Comparison of ENCODE assay signal across 1 cellular context in the genomic region with DNA sequence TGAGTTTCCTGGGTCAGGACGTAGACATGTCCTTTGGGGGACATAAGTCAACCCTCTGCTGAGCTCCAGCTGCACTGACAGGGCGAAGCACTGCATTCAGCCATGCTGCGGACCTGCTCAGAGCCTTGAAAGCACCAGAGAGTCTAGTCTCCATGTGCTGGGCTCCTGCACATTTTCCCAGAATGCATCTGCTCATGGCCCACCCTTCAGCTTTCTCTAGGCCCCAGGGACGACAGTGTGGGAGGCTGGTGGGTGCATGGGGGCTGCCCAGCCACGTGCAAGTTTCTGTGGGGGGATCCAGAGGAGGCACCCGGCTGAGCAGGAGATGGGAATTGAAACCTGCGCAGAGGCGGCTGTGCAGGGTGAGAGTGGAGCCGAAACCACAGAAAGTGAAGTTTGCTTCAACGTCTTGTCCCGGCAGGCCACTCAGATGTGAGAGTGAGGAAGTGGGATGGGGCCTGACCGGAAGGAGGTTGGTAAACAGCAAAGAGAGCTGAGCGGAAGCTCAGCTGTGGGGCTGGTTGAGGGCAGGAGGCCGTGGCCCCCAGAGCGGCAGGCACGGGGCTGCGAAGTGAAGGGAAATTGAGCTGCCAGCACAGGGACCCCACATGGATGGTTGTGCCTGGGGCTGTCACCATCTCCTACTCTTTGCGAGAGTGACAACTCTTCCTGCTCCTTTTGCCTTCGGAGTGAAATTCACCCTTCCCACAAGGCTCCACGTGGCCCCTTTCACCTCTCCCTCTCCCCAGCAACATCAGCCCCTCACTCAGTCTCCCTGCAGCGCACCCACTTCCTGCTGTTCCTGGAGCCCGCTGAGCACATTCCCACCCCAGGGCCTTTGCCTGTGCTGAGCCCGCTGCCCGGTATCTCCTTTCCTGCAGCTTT.
TF ChIP-seq lines count a peak whose summit lies in the region.

No MANE protein-coding gene starts in this region.

TF ChIP-seq in IMR-90, 13 proteins besides CTCF, POLR2A, EP300 and RAD21:
- TF ChIP-seq FOS (IDR thresholded peaks at IDR 0.05; ENCODE audit: low read depth, low read length): no peak
- no peak for TF ChIP-seq BHLHE40 (IDR thresholded peaks at IDR 0.05; ENCODE audit: low read depth, low read length)
- TF ChIP-seq SMC3 (IDR thresholded peaks at IDR 0.05; ENCODE audit: low read depth, low read length): no peak
- TF ChIP-seq, protein P1, sequence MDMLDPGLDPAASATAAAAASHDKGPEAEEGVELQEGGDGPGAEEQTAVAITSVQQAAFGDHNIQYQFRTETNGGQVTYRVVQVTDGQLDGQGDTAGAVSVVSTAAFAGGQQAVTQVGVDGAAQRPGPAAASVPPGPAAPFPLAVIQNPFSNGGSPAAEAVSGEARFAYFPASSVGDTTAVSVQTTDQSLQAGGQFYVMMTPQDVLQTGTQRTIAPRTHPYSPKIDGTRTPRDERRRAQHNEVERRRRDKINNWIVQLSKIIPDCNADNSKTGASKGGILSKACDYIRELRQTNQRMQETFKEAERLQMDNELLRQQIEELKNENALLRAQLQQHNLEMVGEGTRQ (IDR thresholded peaks at IDR 0.05; ENCODE audit: low read depth, low read length): no peak
- no peak for TF ChIP-seq RCOR1 (IDR thresholded peaks at IDR 0.05; ENCODE audit: insufficient replicate concordance, low read length)
- TF ChIP-seq MAFK (IDR thresholded peaks at IDR 0.05; ENCODE audit: low read depth, low read length): no peak
- TF ChIP-seq, protein P2, sequence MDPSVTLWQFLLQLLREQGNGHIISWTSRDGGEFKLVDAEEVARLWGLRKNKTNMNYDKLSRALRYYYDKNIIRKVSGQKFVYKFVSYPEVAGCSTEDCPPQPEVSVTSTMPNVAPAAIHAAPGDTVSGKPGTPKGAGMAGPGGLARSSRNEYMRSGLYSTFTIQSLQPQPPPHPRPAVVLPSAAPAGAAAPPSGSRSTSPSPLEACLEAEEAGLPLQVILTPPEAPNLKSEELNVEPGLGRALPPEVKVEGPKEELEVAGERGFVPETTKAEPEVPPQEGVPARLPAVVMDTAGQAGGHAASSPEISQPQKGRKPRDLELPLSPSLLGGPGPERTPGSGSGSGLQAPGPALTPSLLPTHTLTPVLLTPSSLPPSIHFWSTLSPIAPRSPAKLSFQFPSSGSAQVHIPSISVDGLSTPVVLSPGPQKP (IDR thresholded peaks at IDR 0.05; ENCODE audit: borderline replicate concordance, low read depth, low read length): no peak
- TF ChIP-seq CEBPB (IDR thresholded peaks at IDR 0.05; ENCODE audit: low read depth, low read length): no peak
- TF ChIP-seq NFE2L2 (IDR thresholded peaks at IDR 0.05; ENCODE audit: low read depth, low read length): no peak
- no peak for TF ChIP-seq MXI1 (IDR thresholded peaks at IDR 0.05; ENCODE audit: borderline replicate concordance, low read depth, low read length)
- no peak for TF ChIP-seq RFX5 (IDR thresholded peaks at IDR 0.05; ENCODE audit: low read depth, low read length)
- TF ChIP-seq MAZ (IDR thresholded peaks at IDR 0.05; ENCODE audit: borderline replicate concordance, low read depth, low read length): no peak
